In the genomic region with DNA sequence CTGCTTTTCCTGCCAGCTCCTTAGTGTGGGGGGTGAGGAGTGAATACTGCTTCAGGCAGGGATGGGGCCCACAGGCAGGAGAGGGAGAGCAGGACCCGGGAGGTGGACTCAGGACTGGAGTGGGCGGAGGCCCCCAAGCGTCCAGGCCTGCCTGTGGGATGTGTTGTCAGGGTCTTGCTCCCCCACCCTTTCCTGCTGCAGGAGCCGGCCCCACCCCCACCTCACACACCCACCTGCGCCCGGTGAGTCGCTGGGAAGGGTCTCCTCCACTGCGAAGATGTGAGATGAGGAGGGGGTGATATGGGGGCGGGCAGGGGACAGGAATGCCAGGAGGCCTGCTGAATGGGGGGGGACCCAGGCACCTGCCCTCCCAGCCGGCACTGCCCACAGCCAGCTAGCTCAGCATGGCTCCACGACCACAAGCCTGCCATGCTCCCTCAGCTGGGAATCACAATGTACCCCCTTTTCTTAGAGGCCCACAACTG, we compare ENCODE assay signal across 11 cellular contexts. TPM values are rescaled to one million over a fixed set of nuclear protein-coding genes. Genes with fewer than 3 reads are reported as not detected.
DNase-seq lines count a peak whose midpoint lies in the region; ATAC-seq, FAIRE-seq and TF ChIP-seq lines count a peak whose summit lies in the region.
"Had no signal": no experiment of that assay in that cellular context is flagged by ENCODE, and none has a peak within 500 bp of the region (broad histone marks: within the 10 kb centered on the region; RNA-seq: fewer than 3 reads in every experiment).

No MANE protein-coding gene starts in this region.

- H3K36me3 ChIP-seq in HAP-1 (replicated peaks) = no peaks in the 10 kb centered on the region
- H3K36me3 ChIP-seq in small intestine (ENCODE audit: control insufficient read depth in 2 of 2, insufficient read depth in 2 of 2, low read length in 2 of 2) = no peaks in the 10 kb centered on the region

- H3K9me3 Mint-ChIP-seq in activated CD8-positive, alpha-beta memory T cell treated with anti-CD3 and anti-CD28 coated beads, Interleukin-2, amount 10 ng/mL, durations not matched to agents 7 days and 5 days (ENCODE audit: low read depth) = no peaks in the 10 kb centered on the region

- in situ Hi-C loops in HAP-1 (cut with MboI; ENCODE audit: low sequenced_read_pairs) = no loop called here

- H3K27ac Mint-ChIP-seq in activated CD8-positive, alpha-beta memory T cell treated with anti-CD3 and anti-CD28 coated beads, Interleukin-2, amount 10 ng/mL, durations not matched to agents 7 days and 5 days = no peak overlapping the region

- ATAC-seq in right cardiac atrium (peak; percentile 5 to 17), HG02852 (IDR thresholded peaks at IDR 0.05; ENCODE audit: unreplicated experiment) (no peak)
- ATAC-seq in activated CD8-positive, alpha-beta memory T cell treated with anti-CD3 and anti-CD28 coated beads, Interleukin-2, amount 10 ng/mL, durations not matched to agents 7 days and 5 days = no peak

- CTCF ChIA-PET in activated CD8-positive, alpha-beta memory T cell treated with anti-CD3 and anti-CD28 coated beads, Interleukin-2, amount 10 ng/mL, durations not matched to agents 7 days and 5 days (lab: Charles Lee) = interaction anchor here (1.0 to 2.9 kb wide), 13 partner anchors 10 to 160 kb away, joined by 3 to 45 read pairs (median 5); a partner anchor contains a TSS

- intact Hi-C loops in right cardiac atrium (cut with DNase I) = no loop called here

- H3K4me3 ChIP-seq in HAP-1 (peak overlapping the region; percentile 64), right cardiac atrium (ENCODE audit: low read length) (no peak overlapping the region), skeletal muscle cell (ENCODE audit: low read depth, low read length) (peak overlapping the region; percentile 84), small intestine (ENCODE audit: low read depth in 1 of 2, low read length in 2 of 2) (no peak overlapping the region)

- H3K27me3 Mint-ChIP-seq in activated CD8-positive, alpha-beta memory T cell treated with anti-CD3 and anti-CD28 coated beads, Interleukin-2, amount 10 ng/mL, durations not matched to agents 7 days and 5 days = peaks cover 48% of the 10 kb centered on the region

- FAIRE-seq in small intestine (lab: Jason Lieb, UNC) = no peak
- FAIRE-seq: endometrium, GM12891 had no signal

- H3K27me3 ChIP-seq in HAP-1 (ENCODE audit: low read depth) (peaks cover 5% of the 10 kb centered on the region; the same call in 1 of the 2 replicates), right cardiac atrium (ENCODE audit: control insufficient read depth, insufficient read depth) (no peaks in the 10 kb centered on the region), small intestine (ENCODE audit: control insufficient read depth in 2 of 2, insufficient read depth in 2 of 2, low read length in 2 of 2) (peaks cover 2 to 3% of the 10 kb centered on the region in 2 donors)

- no peaks in the 10 kb centered on the region for H3K4me1 Mint-ChIP-seq in activated CD8-positive, alpha-beta memory T cell treated with anti-CD3 and anti-CD28 coated beads, Interleukin-2, amount 10 ng/mL, durations not matched to agents 7 days and 5 days

- TF ChIP-seq CTCF in VCaP (conservative IDR thresholded peaks at IDR 0.05) = no peak

- H3K9me3 ChIP-seq in HAP-1 (no peaks in the 10 kb centered on the region), right cardiac atrium (ENCODE audit: control insufficient read depth, low read length) (no peaks in the 10 kb centered on the region), small intestine (ENCODE audit: control insufficient read depth, low read depth) (no peaks in the 10 kb centered on the region)

- H3K4me1 ChIP-seq in HAP-1 (peaks cover 6% of the 10 kb centered on the region; the same call in 1 of the 2 replicates), right cardiac atrium (ENCODE audit: control insufficient read depth, insufficient read depth, low read length) (peaks cover 10% of the 10 kb centered on the region), small intestine (ENCODE audit: control insufficient read depth in 2 of 2, insufficient read depth in 1 of 2, low read depth in 1 of 2, low read length in 1 of 2) (peaks cover 0 to 1% of the 10 kb centered on the region in 2 donors)

- no peaks in the 10 kb centered on the region for H3K36me3 Mint-ChIP-seq in activated CD8-positive, alpha-beta memory T cell treated with anti-CD3 and anti-CD28 coated beads, Interleukin-2, amount 10 ng/mL, durations not matched to agents 7 days and 5 days

- peak overlapping the region; percentile 77; the same call in 1 of the 2 replicates for H3K27ac ChIP-seq in VCaP
- no peak overlapping the region for H3K27ac ChIP-seq in right cardiac atrium (ENCODE audit: low read length)
- H3K27ac ChIP-seq in small intestine (ENCODE audit: low read depth in 1 of 2, low read length in 1 of 2) = no peak overlapping the region

- DNase-seq in HAP-1 (ENCODE audit: low spot score in 2 of 2) (no peak), right cardiac atrium (peak in 1 of 3 donors; percentile 55), skeletal muscle cell (ENCODE audit: low read depth) (no peak), small intestine (no peak)
- no peak for DNase-seq in activated CD4-positive, alpha-beta T cell treated with anti-CD3 and anti-CD28 coated beads for 48 hours
- DNase-seq in activated CD8-positive, alpha-beta memory T cell treated with anti-CD3 and anti-CD28 coated beads, Interleukin-2, amount 10 ng/mL, durations not matched to agents 7 days and 5 days = no peak
- DNase-seq: NCI-H1694 treated with DMSO at 0.1 percent for 48 hours had no signal

- WGBS in right cardiac atrium = 25% methylated on average over 11 of the region's 11 CpGs
- 22 to 28% (median 26%) methylated on average over 6 to 11 of the region's 11 CpGs for WGBS in small intestine, 3 donors

- no peak overlapping the region for H3K4me3 Mint-ChIP-seq in activated CD8-positive, alpha-beta memory T cell treated with anti-CD3 and anti-CD28 coated beads, Interleukin-2, amount 10 ng/mL, durations not matched to agents 7 days and 5 days

RNA-seq across cellular contexts. Expression of a gene that starts 1.1 kb away (rescaled TPM):
- total RNA-seq in right cardiac atrium = 1 to 10 TPM; 2.4 to 4.0 (median 3.1) TPM
- polyA plus RNA-seq in right cardiac atrium (1.9 TPM), small intestine (under 1 TPM in 1 of 3 donors, not detected in 2; 0.87 TPM)
- under 1 TPM in 1 of 2 experiments, not detected in 1; 0.26 TPM for total RNA-seq in activated CD8-positive, alpha-beta memory T cell treated with anti-CD3 and anti-CD28 coated beads, Interleukin-2, amount 10 ng/mL, durations not matched to agents 7 days and 5 days

RNA-seq across cellular contexts. Expression of a gene that starts 17.4 kb away (rescaled TPM):
- total RNA-seq in right cardiac atrium = 100 to 1,000 TPM; 158 to 215 (median 194) TPM
- polyA plus RNA-seq in right cardiac atrium (100 TPM), small intestine (100 to 1,000 TPM in 1 of 3 donors, 10 to 100 TPM in 2; 82.3 to 137 (median 85.9) TPM)
- 10 to 100 TPM; 56.5 to 69.2 TPM for total RNA-seq in activated CD8-positive, alpha-beta memory T cell treated with anti-CD3 and anti-CD28 coated beads, Interleukin-2, amount 10 ng/mL, durations not matched to agents 7 days and 5 days

RNA-seq across cellular contexts. Expression of a gene that starts 26.9 kb away (rescaled TPM):
- 10 to 100 TPM in 1 of 4 donors, 1 to 10 TPM in 3; 3.9 to 14.3 (median 8.6) TPM for total RNA-seq in right cardiac atrium
- polyA plus RNA-seq in right cardiac atrium (3.4 TPM), small intestine (under 1 TPM in 2 of 3 donors, not detected in 1; 0.27 to 0.31 TPM)
- total RNA-seq in activated CD8-positive, alpha-beta memory T cell treated with anti-CD3 and anti-CD28 coated beads, Interleukin-2, amount 10 ng/mL, durations not matched to agents 7 days and 5 days = under 1 TPM; 0.09 to 0.44 TPM

RNA-seq across cellular contexts. Expression of a gene that starts 37.9 kb away (rescaled TPM):
- total RNA-seq in right cardiac atrium = 10 to 100 TPM; 56.7 to 69.9 (median 66.4) TPM
- polyA plus RNA-seq in right cardiac atrium (73.0 TPM), small intestine (100 to 1,000 TPM; 126 to 165 (median 153) TPM)
- 100 to 1,000 TPM; 103 to 133 TPM for total RNA-seq in activated CD8-positive, alpha-beta memory T cell treated with anti-CD3 and anti-CD28 coated beads, Interleukin-2, amount 10 ng/mL, durations not matched to agents 7 days and 5 days

RNA-seq across cellular contexts. Expression of a gene that starts 54.1 kb away (rescaled TPM):
- 1 to 10 TPM; 1.8 to 4.5 (median 2.3) TPM for total RNA-seq in right cardiac atrium
- 1.6 TPM for polyA plus RNA-seq in right cardiac atrium
- polyA plus RNA-seq in small intestine = 1 to 10 TPM; 1.1 to 6.4 (median 1.1) TPM
- under 1 TPM in 1 of 2 experiments, not detected in 1; 0.18 TPM for total RNA-seq in activated CD8-positive, alpha-beta memory T cell treated with anti-CD3 and anti-CD28 coated beads, Interleukin-2, amount 10 ng/mL, durations not matched to agents 7 days and 5 days

Comparison
In these comparisons a context has a peak if more than half of its experiments do, and no peak if none do; other contexts are left out.
1. H3K4me3 ChIP-seq: peak in HAP-1 (single experiment) and skeletal muscle cell (single experiment); none in right cardiac atrium (single experiment) and small intestine (0 of 2).
2. ATAC-seq: peak in right cardiac atrium (2 of 2); none in HG02852 (single experiment) and activated CD8-positive, alpha-beta memory T cell treated with anti-CD3 and anti-CD28 coated beads, Interleukin-2, amount 10 ng/mL, durations not matched to agents 7 days and 5 days (single experiment).